1 cellular context compared by ENCODE assay signal in genomic region chr3:78368576-78369345, GRCh38.
TF ChIP-seq lines count a peak whose summit lies in the region.

No MANE protein-coding gene starts in this region.

TF ChIP-seq in HepG2, 621 proteins besides CTCF, POLR2A, EP300 and RAD21 (continued from another document):
- no peak for TF ChIP-seq CAMTA2 (CRISPR knock-in tag; IDR thresholded peaks at IDR 0.05; ENCODE audit: borderline replicate concordance)
